8 cellular contexts compared by ENCODE assay signal in genomic region chr6:2738373-2738979, GRCh38.
A peak's percentile ranks its signal among the peaks of the same experiment; 100 is the strongest.
DNase-seq lines count a peak whose midpoint lies in the region; ATAC-seq lines count a peak whose summit lies in the region.

No MANE protein-coding gene starts in this region.

- DNase-seq in DMS 273 treated with DMSO at 0.1 percent for 48 hours (lab: John Stamatoyannopoulos, UW) = peak; percentile 14
- peak; percentile 90 for DNase-seq in OCI-M1 (lab: John Stamatoyannopoulos, UW)
- DNase-seq in activated gamma-delta T cell treated with anti-CD3 and anti-CD28 coated beads, Interleukin-2, amount 50 U/mL, for 16 hours (ENCODE audit: low read depth) = peak; percentile 14
- peak; percentile 46 for DNase-seq in germinal center (ENCODE audit: low spot score)
- DNase-seq in retina = peak; percentile 57

- ATAC-seq in HG02678 (IDR thresholded peaks at IDR 0.05; ENCODE audit: unreplicated experiment) (peak; percentile 50), GM18870 (IDR thresholded peaks at IDR 0.05; ENCODE audit: unreplicated experiment) (no peak), GM21825 (IDR thresholded peaks at IDR 0.05; ENCODE audit: unreplicated experiment) (no peak)

Comparison
In these comparisons a context has a peak if more than half of its experiments do, and no peak if none do; other contexts are left out.
1. DNase-seq: peak in every context shown above with its lines; median percentile 90 in OCI-M1; 57 in retina; 46 in germinal center; 14 in DMS 273 treated with DMSO at 0.1 percent for 48 hours; 14 in activated gamma-delta T cell treated with anti-CD3 and anti-CD28 coated beads, Interleukin-2, amount 50 U/mL, for 16 hours.